ENCODE assay signal across 24 cellular contexts in the genomic region with DNA sequence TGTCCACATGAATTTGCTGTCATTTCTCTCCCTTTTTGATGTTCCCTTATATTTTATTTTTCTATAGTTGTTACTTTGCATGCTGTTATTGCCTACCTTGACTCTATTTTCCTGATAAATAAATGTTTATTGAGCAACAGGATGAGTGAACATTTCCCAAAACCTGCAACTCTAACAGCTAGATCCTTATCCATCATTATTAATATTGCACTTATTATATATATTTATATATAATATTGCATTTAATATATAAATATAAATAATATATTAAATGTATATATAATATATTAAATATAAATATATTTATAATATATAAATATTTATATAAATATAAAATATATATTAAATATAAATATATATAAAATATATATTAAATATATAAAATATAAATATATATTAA.
"Had no signal": no experiment of that assay in that cellular context is flagged by ENCODE, and none has a peak within 500 bp of the region (broad histone marks: within the 10 kb centered on the region; RNA-seq: fewer than 3 reads in every experiment).

No MANE protein-coding gene starts in this region.

- H3K9me3 ChIP-seq: colonic mucosa, esophagus muscularis mucosa, esophagus squamous epithelium, gastrocnemius medialis, gastroesophageal sphincter, heart left ventricle, heart right ventricle had no signal

- H3K4me3 ChIP-seq: colonic mucosa, coronary artery, dorsolateral prefrontal cortex, esophagus muscularis mucosa, esophagus squamous epithelium, gastrocnemius medialis, gastroesophageal sphincter, heart left ventricle, heart right ventricle had no signal

- H3K27ac Mint-ChIP-seq: dendritic cell treated with granulocyte-macrophage colony-stimulating factor and Interleukin-4, amounts not matched to agents 40 ng/mL and 50 ng/mL, for 4 days; effector memory CD8-positive, alpha-beta T cell; endodermal cell had no signal

- H3K27me3 ChIP-seq: colonic mucosa, esophagus muscularis mucosa, esophagus squamous epithelium, foreskin keratinocyte, gastrocnemius medialis, gastroesophageal sphincter, heart left ventricle, heart right ventricle had no signal

- H3K4me1 Mint-ChIP-seq: endodermal cell had no signal

- H3K27ac ChIP-seq: colonic mucosa, coronary artery, dorsolateral prefrontal cortex, epithelial cell of prostate, esophagus muscularis mucosa, esophagus squamous epithelium, foreskin keratinocyte, gastrocnemius medialis, gastroesophageal sphincter, heart left ventricle, heart right ventricle had no signal

- DNase-seq: colonic mucosa; cortex of kidney; dermis blood vessel endothelial cell; dorsolateral prefrontal cortex; effector CD4-positive, alpha-beta T cell; effector CD8-positive, alpha-beta T cell; effector memory CD4-positive, alpha-beta T cell; effector memory CD8-positive, alpha-beta T cell; endodermal cell; esophagus squamous epithelium; foreskin fibroblast; foreskin keratinocyte; foreskin melanocyte; gastrocnemius medialis; glutamatergic neuron; head of caudate nucleus; heart left ventricle; heart right ventricle had no signal

- H3K4me3 Mint-ChIP-seq: dendritic cell treated with granulocyte-macrophage colony-stimulating factor and Interleukin-4, amounts not matched to agents 40 ng/mL and 50 ng/mL, for 4 days; effector memory CD8-positive, alpha-beta T cell; endodermal cell had no signal

- ATAC-seq: effector memory CD8-positive, alpha-beta T cell; esophagus mucosa; foreskin keratinocyte; gastrocnemius medialis; gastroesophageal sphincter; heart left ventricle; heart right ventricle had no signal

- H3K36me3 ChIP-seq: colonic mucosa, esophagus muscularis mucosa, esophagus squamous epithelium, gastrocnemius medialis, gastroesophageal sphincter, heart left ventricle, heart right ventricle had no signal

- H3K4me1 ChIP-seq: colonic mucosa, gastrocnemius medialis, gastroesophageal sphincter, heart left ventricle, heart right ventricle had no signal

- H3K27me3 Mint-ChIP-seq: dendritic cell treated with granulocyte-macrophage colony-stimulating factor and Interleukin-4, amounts not matched to agents 40 ng/mL and 50 ng/mL, for 4 days; effector memory CD8-positive, alpha-beta T cell had no signal

- H3K9me3 Mint-ChIP-seq: dendritic cell treated with granulocyte-macrophage colony-stimulating factor and Interleukin-4, amounts not matched to agents 40 ng/mL and 50 ng/mL, for 4 days; endodermal cell had no signal
